Comparison of ENCODE assay signal across 22 cellular contexts in the genomic region with DNA sequence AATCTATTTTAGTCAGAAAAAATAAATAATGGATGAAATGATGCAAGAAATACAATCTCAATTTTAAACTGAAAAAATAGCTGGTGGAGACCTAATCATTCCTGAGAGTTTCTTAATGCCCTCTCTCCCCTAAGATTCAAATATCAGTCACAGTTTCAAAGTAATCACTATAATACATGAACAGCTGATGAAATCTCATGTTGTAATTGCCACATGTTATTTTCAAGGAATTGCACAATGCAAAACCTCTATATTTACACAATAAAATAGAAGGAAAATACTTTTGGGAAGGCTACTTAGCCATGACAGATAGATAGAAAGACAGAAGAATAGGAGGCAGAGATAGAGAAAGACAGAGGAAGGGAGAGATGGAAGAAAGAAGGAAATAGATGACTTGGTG. TPM values are rescaled to one million over a fixed set of nuclear protein-coding genes. Genes with fewer than 3 reads are reported as not detected.
DNase-seq lines count a peak whose midpoint lies in the region; ATAC-seq, FAIRE-seq and TF ChIP-seq lines count a peak whose summit lies in the region.
"Had no signal": no experiment of that assay in that cellular context is flagged by ENCODE, and none has a peak within 500 bp of the region (broad histone marks: within the 10 kb centered on the region; RNA-seq: fewer than 3 reads in every experiment).

No MANE protein-coding gene starts in this region.

- no peak overlapping the region for H3K4me3 Mint-ChIP-seq in chondrocyte (ENCODE audit: unreplicated experiment)
- H3K4me3 Mint-ChIP-seq in Caco-2 (ENCODE audit: unreplicated experiment), result no peak overlapping the region
- no peak overlapping the region for H3K4me3 Mint-ChIP-seq in GM23338
- H3K4me3 Mint-ChIP-seq: endodermal cell had no signal

- DNase-seq in AG09319 (ENCODE audit: extremely low read depth, low read depth), result peak; percentile 48
- peak; percentile 11 for DNase-seq in H4 (ENCODE audit: low spot score)
- DNase-seq in chondrocyte (ENCODE audit: low spot score), result no peak
- no peak for DNase-seq in HepG2 (ENCODE audit: low spot score)
- DNase-seq in Caco-2, result no peak
- no peak for DNase-seq in effector memory CD4-positive, alpha-beta T cell
- no peak for DNase-seq in GM23338 (ENCODE audit: low spot score)
- DNase-seq: activated naive CD4-positive, alpha-beta T cell treated with Interleukin-2 at 50 U/mL for 16 hours; activated T-cell treated with anti-CD3 and anti-CD28 coated beads for 4 hours; cerebellar nuclear complex; EL; endodermal cell; midbrain; MM.1S; NCI-H2171 treated with DMSO at 0.1 percent for 48 hours; SHP77 treated with DMSO at 0.1 percent for 48 hours; stimulated activated CD4-positive, alpha-beta T cell treated with anti-CD3 and anti-CD28 coated beads, Interleukin-12 subunit alpha, Interleukin-12 subunit beta, amount 100 ng/mL, for 4 hours; T-helper 1 cell had no signal

- in situ Hi-C loops in HepG2 (cut with HindIII; ENCODE audit: extremely low pct_ligation_motif_present, low pct_unique_long_range_greater_than_20kb), result no loop called here

- H3K4me1 Mint-ChIP-seq in chondrocyte (ENCODE audit: low read depth) (peaks cover 25% of the 10 kb centered on the region), Caco-2 (ENCODE audit: low read depth, unreplicated experiment) (peaks cover 13% of the 10 kb centered on the region), GM23338 (peaks cover 9% of the 10 kb centered on the region; the same call in 2 of the 3 replicates)

- intact Hi-C loops in HepG2 (cut with micrococcal nuclease; ENCODE audit: unreplicated experiment), result no loop called here
- intact Hi-C loops in Caco-2 (cut with micrococcal nuclease; ENCODE audit: unreplicated experiment), result no loop called here

- no peak overlapping the region for H3K27ac ChIP-seq in HepG2 (ENCODE audit: extremely low read length, insufficient read depth, low read length)
- H3K27ac ChIP-seq in effector memory CD4-positive, alpha-beta T cell (ENCODE audit: insufficient read depth, low read length, poor library complexity, severe bottlenecking), result no peak overlapping the region
- H3K27ac ChIP-seq in GM23338 (ENCODE audit: low read depth), result no peak overlapping the region
- H3K27ac ChIP-seq: ascending aorta, gastroesophageal sphincter had no signal

- H3K9me2 ChIP-seq in GM23338 (ENCODE audit: insufficient read depth), result 0 out of 2 replicates have a peak, but pooled peaks cover 5% of the 10 kb centered on the region

- H3K36me3 Mint-ChIP-seq in chondrocyte (ENCODE audit: low read depth), result peaks cover 3% of the 10 kb centered on the region
- no peaks in the 10 kb centered on the region for H3K36me3 Mint-ChIP-seq in Caco-2 (ENCODE audit: insufficient read depth, unreplicated experiment)
- H3K36me3 Mint-ChIP-seq in GM23338 (ENCODE audit: low read depth), result peaks cover 9% of the 10 kb centered on the region; the same call in 2 of the 3 replicates

- FAIRE-seq in HepG2 (lab: Jason Lieb, UNC), result no peak

- H3K4me3 ChIP-seq in HepG2 (replicated peaks in 1 of 3; ENCODE audit: insufficient read depth in 1 of 3, low read depth in 2 of 3, low read length in 3 of 3) (no peak overlapping the region), Caco-2 (ENCODE audit: low read depth, low read length) (no peak overlapping the region), GM23338 (no peak overlapping the region)
- H3K4me3 ChIP-seq in effector memory CD4-positive, alpha-beta T cell (ENCODE audit: insufficient read depth, low read depth, low read length, poor library complexity, severe bottlenecking), result no peak overlapping the region
- H3K4me3 ChIP-seq: ascending aorta, gastroesophageal sphincter had no signal

- H3K9me3 ChIP-seq in HepG2 (ENCODE audit: low read length) (no peaks in the 10 kb centered on the region), Caco-2 (no peaks in the 10 kb centered on the region)
- H3K9me3 ChIP-seq in effector memory CD4-positive, alpha-beta T cell (ENCODE audit: control insufficient read depth, low read length), result no peaks in the 10 kb centered on the region
- H3K9me3 ChIP-seq: ascending aorta, gastroesophageal sphincter had no signal

- no peak overlapping the region for H2AFZ ChIP-seq in HepG2 (ENCODE audit: low read length)
- H2AFZ ChIP-seq in GM23338, result no peak overlapping the region

- CTCF ChIA-PET in HepG2 (lab: Yijun Ruan, JAX; ENCODE audit: low intra/inter-chr PET ratio, low total read pairs) (no interaction called here), Caco-2 (lab: Charles Lee) (no interaction called here)

- peaks cover 0 to 6% of the 10 kb centered on the region in 2 experiments; a peak in 1 of 5 replicates for H3K27me3 ChIP-seq in HepG2 (ENCODE audit: control insufficient read depth in 1 of 2, insufficient read depth in 2 of 2, low read length in 2 of 2)
- H3K27me3 ChIP-seq in Caco-2 (replicated peaks; ENCODE audit: control insufficient read depth, insufficient read depth, low read length), result no peaks in the 10 kb centered on the region
- H3K27me3 ChIP-seq in effector memory CD4-positive, alpha-beta T cell (replicated peaks; ENCODE audit: control insufficient read depth, insufficient read depth, low read length, poor library complexity, severe bottlenecking), result no peaks in the 10 kb centered on the region
- no peaks in the 10 kb centered on the region for H3K27me3 ChIP-seq in GM23338 (ENCODE audit: insufficient read depth)
- H3K27me3 ChIP-seq: ascending aorta, gastroesophageal sphincter had no signal

- TF ChIP-seq CTCF in AG09319 (IDR thresholded peaks at IDR 0.05; ENCODE audit: low read depth, low read length), result no peak
- TF ChIP-seq CTCF in chondrocyte (IDR thresholded peaks at IDR 0.05), result no peak
- TF ChIP-seq CTCF in HepG2 (CRISPR knock-in tag; IDR thresholded peaks at IDR 0.05), result no peak
- TF ChIP-seq CTCF in Caco-2 (IDR thresholded peaks at IDR 0.05; ENCODE audit: insufficient read depth in 1 of 2, low read depth in 1 of 2, low read length in 1 of 2, severe bottlenecking in 1 of 2, unreplicated experiment in 1 of 2), result no peak
- no peak for TF ChIP-seq CTCF in GM23338 (conservative IDR thresholded peaks at IDR 0.05; ENCODE audit: low read depth in 2 of 2)

- TF ChIP-seq EP300 in HepG2 (IDR thresholded peaks at IDR 0.05; ENCODE audit: low read depth in 2 of 2, low read length in 2 of 2), result no peak
- TF ChIP-seq EP300 in HepG2 (CRISPR knock-in tag; IDR thresholded peaks at IDR 0.05; ENCODE audit: borderline replicate concordance), result no peak

- H3K27me3 Mint-ChIP-seq in chondrocyte (ENCODE audit: low read depth) (no peaks in the 10 kb centered on the region), Caco-2 (ENCODE audit: insufficient read depth, unreplicated experiment) (no peaks in the 10 kb centered on the region), GM23338 (ENCODE audit: insufficient read depth, low read depth, poor library complexity) (peaks cover 1% of the 10 kb centered on the region)

- H3K9me3 Mint-ChIP-seq in chondrocyte (ENCODE audit: low read depth), result peaks cover 7% of the 10 kb centered on the region
- peaks cover 25% of the 10 kb centered on the region for H3K9me3 Mint-ChIP-seq in Caco-2 (ENCODE audit: unreplicated experiment)
- H3K9me3 Mint-ChIP-seq in GM23338, result peaks cover 10% of the 10 kb centered on the region

- H3K36me3 ChIP-seq in HepG2 (replicated peaks in 1 of 2; ENCODE audit: control insufficient read depth in 1 of 2, insufficient read depth in 2 of 2, low read length in 2 of 2) (no peaks in the 10 kb centered on the region), Caco-2 (ENCODE audit: control insufficient read depth, insufficient read depth, low read length) (no peaks in the 10 kb centered on the region), GM23338 (ENCODE audit: insufficient read depth) (no peaks in the 10 kb centered on the region)
- no peaks in the 10 kb centered on the region for H3K36me3 ChIP-seq in effector memory CD4-positive, alpha-beta T cell (ENCODE audit: control insufficient read depth, insufficient read depth, low read length)
- H3K36me3 ChIP-seq: ascending aorta, gastroesophageal sphincter had no signal

- no peak for TF ChIP-seq POLR2A in HepG2 (IDR thresholded peaks at IDR 0.05; ENCODE audit: insufficient read depth in 1 of 2, low read depth in 2 of 2, low read length in 2 of 2)

- H4K20me1 ChIP-seq in HepG2 (ENCODE audit: insufficient read depth, low read length) (no peaks in the 10 kb centered on the region), GM23338 (replicated peaks; ENCODE audit: insufficient read depth) (no peaks in the 10 kb centered on the region)

- H3K4me2 ChIP-seq in HepG2 (ENCODE audit: low read depth, low read length), result no peak overlapping the region
- H3K4me2 ChIP-seq in GM23338, result no peak overlapping the region

- H3K4me1 ChIP-seq in HepG2 (ENCODE audit: insufficient read depth, low read length) (no peaks in the 10 kb centered on the region), Caco-2 (peaks cover 6% of the 10 kb centered on the region; the same call in 1 of the 2 replicates), GM23338 (ENCODE audit: insufficient read depth) (peaks cover 5% of the 10 kb centered on the region; the same call in 1 of the 2 replicates)
- no peaks in the 10 kb centered on the region for H3K4me1 ChIP-seq in effector memory CD4-positive, alpha-beta T cell (ENCODE audit: control insufficient read depth, insufficient read depth, low read length, poor library complexity, severe bottlenecking)
- H3K4me1 ChIP-seq: ascending aorta, gastroesophageal sphincter had no signal

- H3K9ac ChIP-seq in HepG2 (ENCODE audit: insufficient read depth, low read depth, low read length), result no peak overlapping the region

- no TSS peak for BruUV-seq in HepG2 (replicated peaks; lab: Mats Ljungman, UMichigan)
- BruUV-seq in Caco-2 (replicated peaks; lab: Mats Ljungman, UMichigan), result no TSS peak

- peak overlapping the region; percentile 86 for H3K27ac Mint-ChIP-seq in chondrocyte (ENCODE audit: unreplicated experiment)
- no peak overlapping the region for H3K27ac Mint-ChIP-seq in Caco-2 (ENCODE audit: unreplicated experiment)
- no peak overlapping the region for H3K27ac Mint-ChIP-seq in GM23338
- H3K27ac Mint-ChIP-seq: endodermal cell had no signal

- POLR2A ChIA-PET in HepG2 (lab: Yijun Ruan, JAX) (no interaction called here), Caco-2 (lab: Charles Lee) (no interaction called here)

- H3K79me2 ChIP-seq in HepG2 (ENCODE audit: insufficient read depth, low read length), result no peaks in the 10 kb centered on the region
- H3K79me2 ChIP-seq in GM23338 (replicated peaks; ENCODE audit: insufficient read depth), result no peaks in the 10 kb centered on the region

- ATAC-seq in HepG2, result no peak
- no peak for ATAC-seq in GM23338
- no peak for ATAC-seq in HG03280 (IDR thresholded peaks at IDR 0.05; ENCODE audit: unreplicated experiment)
- ATAC-seq: gastroesophageal sphincter had no signal

- no peak for TF ChIP-seq RAD21 in HepG2 (CRISPR knock-in tag; IDR thresholded peaks at IDR 0.05)

- H3F3A ChIP-seq in GM23338 (replicated peaks; ENCODE audit: low read depth), result no peaks in the 10 kb centered on the region

RNA-seq across cellular contexts. Expression of a gene that starts 18.2 kb away (rescaled TPM):
- total RNA-seq in H4 (2014; rRNA removed; shearing (Covaris generic)), result not detected in 2 replicates
- total RNA-seq in chondrocyte (0.18 to 0.20 TPM in 2 of 3 replicates, not detected in the other), HepG2 (2016; rRNA removed; fragmentation: Illumina TruSeq; extraction: Trizol) (not detected in 2 replicates), Caco-2 (2022) (not detected in 2 replicates)
- not detected in 2 replicates for total RNA-seq in HepG2 (2016; cell fraction: cytosol; rRNA removed; fragmentation: Illumina TruSeq; extraction: Trizol; ENCODE audit: low read depth)
- total RNA-seq in HepG2 (2016; cell fraction: insoluble cytoplasmic fraction; rRNA removed; fragmentation: Illumina TruSeq; extraction: Trizol), result not detected in 2 replicates
- total RNA-seq in HepG2 (2016; cell fraction: membrane; rRNA removed; fragmentation: Illumina TruSeq; extraction: Trizol), result not detected in 2 replicates
- not detected in 2 replicates for total RNA-seq in HepG2 (2016; cell fraction: nucleus; rRNA removed; fragmentation: Illumina TruSeq; extraction: Trizol)
- polyA plus RNA-seq in HepG2 (2011; rRNA removed) (not detected in 2 replicates), GM23338 (2016; fragmentation: Nextera tagmentation; extraction: Ambion mirVana) (not detected in 2 replicates)
- not detected in 2 replicates for polyA plus RNA-seq in HepG2 (2011; cell fraction: cytosol; rRNA removed)
- not detected in 2 replicates for polyA plus RNA-seq in HepG2 (2011; cell fraction: nucleus; rRNA removed)
- not detected in 2 replicates for polyA plus RNA-seq in HepG2 (2012)
- polyA plus RNA-seq in HepG2 (2016; cell fraction: cytosol; fragmentation: Illumina TruSeq; extraction: Trizol; ENCODE audit: low read depth), result not detected in 2 replicates
- not detected in 2 replicates for polyA plus RNA-seq in HepG2 (2016; cell fraction: insoluble cytoplasmic fraction; fragmentation: Illumina TruSeq; extraction: Trizol; ENCODE audit: low read depth)
- polyA plus RNA-seq in HepG2 (2016; cell fraction: membrane; fragmentation: Illumina TruSeq; extraction: Trizol; ENCODE audit: low read depth), result not detected in 2 replicates
- not detected in 2 replicates for polyA plus RNA-seq in HepG2 (2016; cell fraction: nucleus; fragmentation: Illumina TruSeq; extraction: Trizol; ENCODE audit: insufficient read depth, low read depth)
- not detected in 2 replicates for polyA minus RNA-seq in HepG2 (2011; rRNA and poly(A)+ RNA removed; ENCODE audit: low replicate concordance)
- not detected in 2 replicates for polyA minus RNA-seq in HepG2 (2011; cell fraction: cytosol; rRNA and poly(A)+ RNA removed)
- not detected in 2 replicates for polyA minus RNA-seq in HepG2 (2011; cell fraction: nucleus; rRNA and poly(A)+ RNA removed)
- total RNA-seq in GM23338 (2014; rRNA removed; shearing (Covaris generic)), result not detected in 2 replicates
- total RNA-seq: ascending aorta, endodermal cell, gastroesophageal sphincter, pulmonary artery endothelial cell had no signal

Comparison
In these comparisons a context has a peak if more than half of its experiments do, and no peak if none do; other contexts are left out.
1. DNase-seq: peak in AG09319 (single experiment) and H4 (single experiment); none in chondrocyte (single experiment), HepG2 (single experiment), Caco-2 (0 of 2), effector memory CD4-positive, alpha-beta T cell (0 of 3) and GM23338 (single experiment).